ENCODE assay signal across 23 cellular contexts in the genomic region with DNA sequence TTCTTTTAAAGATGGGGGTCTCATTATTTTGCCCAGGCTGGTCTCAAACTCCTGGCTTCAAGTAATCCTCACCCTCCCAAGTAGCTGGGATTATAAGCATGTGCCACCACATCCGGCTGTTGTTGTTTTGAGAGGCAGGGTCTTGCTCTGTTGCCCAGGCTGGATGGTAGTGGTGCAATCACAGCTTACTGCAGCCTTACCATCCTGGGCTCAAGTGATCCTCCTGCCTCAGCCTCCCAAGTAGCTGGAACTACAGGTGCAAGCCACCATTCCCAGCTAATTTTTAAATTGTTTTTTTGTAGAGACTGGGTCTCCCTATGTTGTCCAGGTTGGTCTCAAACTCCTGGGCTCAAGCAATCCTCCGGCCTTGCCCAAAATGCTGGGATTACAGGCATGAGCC.
A peak's percentile ranks its signal among the peaks of the same experiment; 100 is the strongest.
DNase-seq lines count a peak whose midpoint lies in the region; ATAC-seq, FAIRE-seq and TF ChIP-seq lines count a peak whose summit lies in the region.
"Had no signal": no experiment of that assay in that cellular context is flagged by ENCODE, and none has a peak within 500 bp of the region (broad histone marks: within the 10 kb centered on the region; RNA-seq: fewer than 3 reads in every experiment).

No MANE protein-coding gene starts in this region.

- no peaks in the 10 kb centered on the region for H4K20me1 ChIP-seq in K562 (replicated peaks; ENCODE audit: control insufficient read depth, insufficient read depth, low read length)
- H4K20me1 ChIP-seq: BLaER1 treated with 17β-estradiol and CSF1 and Interleukin-3, amounts not matched to agents 10 nM and 100 nM had no signal

- H3K4me3 Mint-ChIP-seq in natural killer cell treated with Interleukin-12 subunit alpha and Interleukin-12 subunit beta and Interleukin-15 and Interleukin-18, amount 100 ng/mL, for 72 hours: no peak overlapping the region
- H3K4me3 Mint-ChIP-seq: B cell; CD4-positive, alpha-beta T cell; CD8-positive, alpha-beta T cell had no signal

- H2AFZ ChIP-seq in K562 (ENCODE audit: low read depth, low read length): no peak overlapping the region

- H3K27me3 ChIP-seq in RWPE2 (ENCODE audit: insufficient read depth, poor library complexity, severe bottlenecking) (no peaks in the 10 kb centered on the region), K562 (ENCODE audit: control insufficient read depth in 2 of 2, insufficient read depth in 2 of 2, low read length in 2 of 2) (no peaks in the 10 kb centered on the region), esophagus muscularis mucosa (peaks cover 0 to 5% (median 0%) of the 10 kb centered on the region in 4 donors)
- H3K27me3 ChIP-seq: BLaER1 treated with 17β-estradiol and CSF1 and Interleukin-3, amounts not matched to agents 10 nM and 100 nM had no signal

- TF ChIP-seq POLR2A in K562 (conservative IDR thresholded peaks at IDR 0.05) (no peak), esophagus muscularis mucosa (IDR thresholded peaks at IDR 0.05; ENCODE audit: low read depth) (no peak)

- no peaks in the 10 kb centered on the region for H3K9me3 ChIP-seq in HEK293 (ENCODE audit: control insufficient read depth, insufficient read depth, low read depth, low read length)
- no peaks in the 10 kb centered on the region for H3K9me3 ChIP-seq in RWPE2 (ENCODE audit: severe bottlenecking)
- no peaks in the 10 kb centered on the region for H3K9me3 ChIP-seq in K562 (replicated peaks; ENCODE audit: control insufficient read depth, insufficient read depth, low read depth, low read length)
- no peaks in the 10 kb centered on the region for H3K9me3 ChIP-seq in esophagus muscularis mucosa
- H3K9me3 ChIP-seq: BLaER1 treated with 17β-estradiol and CSF1 and Interleukin-3, amounts not matched to agents 10 nM and 100 nM; Caco-2 had no signal

- H3K4me1 Mint-ChIP-seq in natural killer cell treated with Interleukin-12 subunit alpha and Interleukin-12 subunit beta and Interleukin-15 and Interleukin-18, amount 100 ng/mL, for 72 hours (ENCODE audit: low read depth in 2 of 2): no peaks in the 10 kb centered on the region
- H3K4me1 Mint-ChIP-seq: B cell had no signal

- TF ChIP-seq CTCF in HEK293 (tag by site-specific recombination; IDR thresholded peaks at IDR 0.05): no peak
- no peak for TF ChIP-seq CTCF in RWPE2 (IDR thresholded peaks at IDR 0.05; ENCODE audit: poor library complexity, severe bottlenecking)
- TF ChIP-seq CTCF in K562 (IDR thresholded peaks at IDR 0.05 in 2 of 3, conservative IDR thresholded peaks at IDR 0.05 in 1 of 3; ENCODE audit: insufficient read depth in 2 of 3, low read depth in 1 of 3, low read length in 3 of 3): no peak
- no peak for TF ChIP-seq CTCF in esophagus muscularis mucosa (IDR thresholded peaks at IDR 0.05)

- TF ChIP-seq EP300 in K562 (IDR thresholded peaks at IDR 0.05; ENCODE audit: low read length) (no peak), esophagus muscularis mucosa (IDR thresholded peaks at IDR 0.05) (no peak)

- POLR2A ChIA-PET in HEK293 (lab: Yijun Ruan, JAX): no interaction called here
- POLR2A ChIA-PET in K562 (lab: Yijun Ruan, JAX): interaction anchor here (0.7 to 1.4 kb wide), 2 partner anchors 10 to 222 kb away, joined by 3 to 6 read pairs; no protein-coding TSS in a partner anchor

- H3K9me3 Mint-ChIP-seq in natural killer cell treated with Interleukin-12 subunit alpha and Interleukin-12 subunit beta and Interleukin-15 and Interleukin-18, amount 100 ng/mL, for 72 hours: no peaks in the 10 kb centered on the region
- H3K9me3 Mint-ChIP-seq: CD4-positive, alpha-beta T cell; CD8-positive, alpha-beta T cell had no signal

- ATAC-seq in RWPE2 (ENCODE audit: low read depth) (no peak), K562 (no peak), GM19395 (IDR thresholded peaks at IDR 0.05; ENCODE audit: unreplicated experiment) (no peak)
- no peak for ATAC-seq in natural killer cell treated with Interleukin-12 subunit alpha and Interleukin-12 subunit beta and Interleukin-15 and Interleukin-18, amount 100 ng/mL, for 72 hours
- ATAC-seq: CD8-positive, alpha-beta T cell had no signal

- H3K4me1 ChIP-seq in HEK293 (ENCODE audit: control insufficient read depth, insufficient read depth, low read length): peaks cover 5% of the 10 kb centered on the region; the same call in 1 of the 2 replicates
- peaks cover 37% of the 10 kb centered on the region for H3K4me1 ChIP-seq in RWPE2 (ENCODE audit: insufficient read depth, poor library complexity, severe bottlenecking)
- 0 out of 5 replicates have a peak, but pooled peaks cover 0 to 2% of the 10 kb centered on the region in 2 experiments for H3K4me1 ChIP-seq in K562 (replicated peaks in 1 of 2; ENCODE audit: control insufficient read depth in 2 of 2, insufficient read depth in 2 of 2, low read length in 2 of 2)
- H3K4me1 ChIP-seq in esophagus muscularis mucosa: no peaks in the 10 kb centered on the region
- H3K4me1 ChIP-seq: Caco-2 had no signal

- FAIRE-seq in K562 (lab: Jason Lieb, UNC): no peak
- FAIRE-seq: A204.1, D721Med, G401.6, GM12891, GM19239 had no signal

- H3K27ac ChIP-seq in HEK293 (ENCODE audit: extremely low read depth, low read depth, low read length) (no peak overlapping the region), RWPE2 (ENCODE audit: poor library complexity, severe bottlenecking) (peak overlapping the region; percentile 93), K562 (ENCODE audit: extremely low read depth, low read depth, low read length) (no peak overlapping the region), esophagus muscularis mucosa (replicated peaks in 1 of 4) (no peak overlapping the region)
- H3K27ac ChIP-seq: BLaER1 treated with 17β-estradiol and CSF1 and Interleukin-3, amounts not matched to agents 10 nM and 100 nM; C4-2B had no signal

- WGBS in K562 (ENCODE audit: insufficient coverage, low coverage, missing lambda C conversion rate): 100% methylated on average over 2 of the region's 2 CpGs
- WGBS in esophagus muscularis mucosa: 100% methylated on average over 2 of the region's 2 CpGs

- no peaks in the 10 kb centered on the region for H3K27me3 Mint-ChIP-seq in natural killer cell treated with Interleukin-12 subunit alpha and Interleukin-12 subunit beta and Interleukin-15 and Interleukin-18, amount 100 ng/mL, for 72 hours

- H3K4me3 ChIP-seq in HEK293 (ENCODE audit: low read depth, low read length): no peak overlapping the region
- H3K4me3 ChIP-seq in RWPE2 (ENCODE audit: severe bottlenecking): no peak overlapping the region
- H3K4me3 ChIP-seq in K562: no peak overlapping the region
- H3K4me3 ChIP-seq in esophagus muscularis mucosa: no peak overlapping the region
- H3K4me3 ChIP-seq: BLaER1 treated with 17β-estradiol and CSF1 and Interleukin-3, amounts not matched to agents 10 nM and 100 nM had no signal

- H3K9ac ChIP-seq in K562 (ENCODE audit: insufficient read depth in 1 of 2, low read depth in 2 of 2, low read length in 2 of 2): no peak overlapping the region
- H3K9ac ChIP-seq: BLaER1 treated with 17β-estradiol and CSF1 and Interleukin-3, amounts not matched to agents 10 nM and 100 nM had no signal

- intact Hi-C loops in K562 (cut with micrococcal nuclease): no loop called here
- intact Hi-C loops in esophagus muscularis mucosa (cut with DNase I): no loop called here

- in situ Hi-C loops in K562 (cut with MboI): no loop called here

- no peaks in the 10 kb centered on the region for H3K36me3 Mint-ChIP-seq in natural killer cell treated with Interleukin-12 subunit alpha and Interleukin-12 subunit beta and Interleukin-15 and Interleukin-18, amount 100 ng/mL, for 72 hours
- H3K36me3 Mint-ChIP-seq: CD8-positive, alpha-beta T cell had no signal

- no peak overlapping the region for H3K27ac Mint-ChIP-seq in natural killer cell treated with Interleukin-12 subunit alpha and Interleukin-12 subunit beta and Interleukin-15 and Interleukin-18, amount 100 ng/mL, for 72 hours
- H3K27ac Mint-ChIP-seq: B cell; CD4-positive, alpha-beta T cell; CD8-positive, alpha-beta T cell had no signal

- no TSS peak for BruUV-seq in K562 (replicated peaks; lab: Mats Ljungman, UMichigan)

- peaks cover 3% of the 10 kb centered on the region for H3K9me1 ChIP-seq in K562 (ENCODE audit: control insufficient read depth, insufficient read depth, low read length)

- H3K36me3 ChIP-seq in HEK293 (ENCODE audit: control insufficient read depth in 2 of 2, insufficient read depth in 1 of 2, low read length in 2 of 2): peaks cover 0 to 40% of the 10 kb centered on the region in 2 experiments; a peak in 1 of 3 replicates
- H3K36me3 ChIP-seq in RWPE2 (ENCODE audit: low read depth): peaks cover 64% of the 10 kb centered on the region
- peaks cover 46% of the 10 kb centered on the region for H3K36me3 ChIP-seq in K562 (ENCODE audit: control insufficient read depth, insufficient read depth, low read length)
- peaks cover 0 to 9% (median 0%) of the 10 kb centered on the region in 4 donors for H3K36me3 ChIP-seq in esophagus muscularis mucosa

- H3K4me2 ChIP-seq in K562 (ENCODE audit: insufficient read depth, low read length): no peak overlapping the region
- H3K4me2 ChIP-seq: BLaER1 treated with 17β-estradiol and CSF1 and Interleukin-3, amounts not matched to agents 10 nM and 100 nM had no signal

- H3K79me2 ChIP-seq in K562 (ENCODE audit: control insufficient read depth, insufficient read depth, low read length): 0 out of 3 replicates have a peak, but pooled peaks cover 2% of the 10 kb centered on the region

- DNase-seq in RWPE2 (ENCODE audit: low spot score): no peak
- DNase-seq in K562 (ENCODE audit: extremely low read depth in 1 of 4, low spot score in 3 of 4): no peak
- peak; percentile 57 for DNase-seq in esophagus muscularis mucosa (ENCODE audit: extremely low spot score)
- no peak for DNase-seq in Ammon's horn (ENCODE audit: low spot score)
- DNase-seq in natural killer cell treated with Interleukin-12 subunit alpha and Interleukin-12 subunit beta and Interleukin-15 and Interleukin-18, amount 100 ng/mL, for 72 hours (ENCODE audit: low spot score): no peak
- DNase-seq: 8988T; ACHN; Caco-2; Calu3; CD4-positive, alpha-beta T cell; CD8-positive, alpha-beta T cell; DMS79 treated with DMSO at 0.1 percent for 48 hours; GF-D8 had no signal

- CTCF ChIA-PET in HEK293 (lab: Yijun Ruan, JAX): interaction anchor here (1.3 kb wide), 1 partner anchor 252 kb away, joined by 3 read pairs; no protein-coding TSS in a partner anchor
- CTCF ChIA-PET in K562 (lab: Yijun Ruan, JAX; ENCODE audit: low intra/inter-chr PET ratio): no interaction called here

- no peak for TF ChIP-seq RAD21 in K562 (CRISPR knock-in tag; conservative IDR thresholded peaks at IDR 0.05 in 1 of 2, IDR thresholded peaks at IDR 0.05 in 1 of 2)

TF ChIP-seq in K562, 482 proteins besides CTCF, POLR2A, EP300 and RAD21 (continues in another document):
- TF ChIP-seq, protein P1, sequence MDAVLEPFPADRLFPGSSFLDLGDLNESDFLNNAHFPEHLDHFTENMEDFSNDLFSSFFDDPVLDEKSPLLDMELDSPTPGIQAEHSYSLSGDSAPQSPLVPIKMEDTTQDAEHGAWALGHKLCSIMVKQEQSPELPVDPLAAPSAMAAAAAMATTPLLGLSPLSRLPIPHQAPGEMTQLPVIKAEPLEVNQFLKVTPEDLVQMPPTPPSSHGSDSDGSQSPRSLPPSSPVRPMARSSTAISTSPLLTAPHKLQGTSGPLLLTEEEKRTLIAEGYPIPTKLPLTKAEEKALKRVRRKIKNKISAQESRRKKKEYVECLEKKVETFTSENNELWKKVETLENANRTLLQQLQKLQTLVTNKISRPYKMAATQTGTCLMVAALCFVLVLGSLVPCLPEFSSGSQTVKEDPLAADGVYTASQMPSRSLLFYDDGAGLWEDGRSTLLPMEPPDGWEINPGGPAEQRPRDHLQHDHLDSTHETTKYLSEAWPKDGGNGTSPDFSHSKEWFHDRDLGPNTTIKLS (IDR thresholded peaks at IDR 0.05; ENCODE audit: borderline replicate concordance, low read depth): no peak

Comparison
In these comparisons a context has a peak if more than half of its experiments do, and no peak if none do; other contexts are left out.
1. Of the 44 proteins assayed by ChIP-seq in both K562 and HEK293: peak only in K562: none; only in HEK293: none; in both: ZNF121; in neither: 43.